Comparison of ENCODE assay signal across 10 cellular contexts in genomic region chr20:3901028-3901746, GRCh38. TPM values are rescaled to one million over a fixed set of nuclear protein-coding genes. Genes with fewer than 3 reads are reported as not detected.
DNase-seq lines count a peak whose midpoint lies in the region; ATAC-seq, FAIRE-seq and TF ChIP-seq lines count a peak whose summit lies in the region.
"Had no signal": no experiment of that assay in that cellular context is flagged by ENCODE, and none has a peak within 500 bp of the region (broad histone marks: within the 10 kb centered on the region; RNA-seq: fewer than 3 reads in every experiment).

No MANE protein-coding gene starts in this region.

- H3K4me2 ChIP-seq in BLaER1 treated with 17β-estradiol and CSF1 and Interleukin-3, amounts not matched to agents 10 nM and 100 nM: peak overlapping the region; percentile 60 to 97 (median 91)
- peak overlapping the region; percentile 26 for H3K4me2 ChIP-seq in GM12878 (ENCODE audit: control insufficient read depth, insufficient read depth)

- TF ChIP-seq EP300 in GM12878 (IDR thresholded peaks at IDR 0.05; ENCODE audit: borderline replicate concordance in 1 of 2, control insufficient read depth in 1 of 2, low read depth in 2 of 2, low read length in 2 of 2): no peak

- CTCF ChIA-PET in GM12878 (lab: Yijun Ruan, JAX): interaction anchor here (1.7 kb wide), 1 partner anchor 10 kb away, joined by 11 read pairs; no protein-coding TSS in a partner anchor

- ATAC-seq in GM12878: no peak
- ATAC-seq in naive thymus-derived CD8-positive, alpha-beta T cell: no peak
- ATAC-seq in HG02610 (IDR thresholded peaks at IDR 0.05; ENCODE audit: unreplicated experiment): no peak
- no peak for ATAC-seq in HG03045 (IDR thresholded peaks at IDR 0.05; ENCODE audit: unreplicated experiment)
- ATAC-seq: mucosa of descending colon had no signal

- RAD21 ChIA-PET in GM12878 (lab: Charles Lee; ENCODE audit: unreplicated experiment): interaction anchor here (2.9 kb wide), 1 partner anchor 10 kb away, joined by 14 read pairs; no protein-coding TSS in a partner anchor

- H3K4me3 Mint-ChIP-seq in naive thymus-derived CD8-positive, alpha-beta T cell: peak overlapping the region in 9 of 10 donors; percentile 1 to 74 (median 55)

- SMC1A ChIA-PET in GM12878 (lab: Charles Lee; ENCODE audit: uncharacterized antibody, unreplicated experiment): interaction anchor here (0.8 to 1.4 kb wide), 6 partner anchors 8 to 125 kb away, joined by 3 to 5 read pairs (median 4); no protein-coding TSS in a partner anchor

- intact Hi-C loops in GM12878 (cut with micrococcal nuclease; ENCODE audit: unreplicated experiment): no loop called here

- H3K36me3 ChIP-seq in BLaER1 treated with 17β-estradiol and CSF1 and Interleukin-3, amounts not matched to agents 10 nM and 100 nM: peaks cover 12 to 71% (median 30%) of the 10 kb centered on the region in 11 experiments; a peak in 20 of 22 replicates
- peaks cover 2 to 5% of the 10 kb centered on the region in 2 experiments; a peak in 2 of 4 replicates for H3K36me3 ChIP-seq in GM12878 (ENCODE audit: control insufficient read depth in 2 of 2, insufficient read depth in 2 of 2, low read length in 1 of 2)

- H3K36me3 Mint-ChIP-seq in naive thymus-derived CD8-positive, alpha-beta T cell: peaks cover 0 to 16% (median 2%) of the 10 kb centered on the region in 3 donors

- no peak for FAIRE-seq in GM12878 (lab: Jason Lieb, UNC)

- peaks cover 91% of the 10 kb centered on the region for H3K79me2 ChIP-seq in GM12878 (ENCODE audit: control insufficient read depth, insufficient read depth, low read length)

- peaks cover 52 to 97% (median 91%) of the 10 kb centered on the region in 10 experiments for H3K4me1 ChIP-seq in BLaER1 treated with 17β-estradiol and CSF1 and Interleukin-3, amounts not matched to agents 10 nM and 100 nM
- peaks cover 32% of the 10 kb centered on the region for H3K4me1 ChIP-seq in GM12878 (ENCODE audit: control insufficient read depth, insufficient read depth, low read length)

- H4K20me1 ChIP-seq in BLaER1 treated with 17β-estradiol and CSF1 and Interleukin-3, amounts not matched to agents 10 nM and 100 nM: peaks cover 32 to 100% (median 81%) of the 10 kb centered on the region in 11 experiments
- H4K20me1 ChIP-seq in GM12878 (ENCODE audit: control insufficient read depth, insufficient read depth): peaks cover 11% of the 10 kb centered on the region

- H3K27ac ChIP-seq in BLaER1 treated with 17β-estradiol and CSF1 and Interleukin-3, amounts not matched to agents 10 nM and 100 nM: peak overlapping the region; percentile 30 to 94 (median 86)
- H3K27ac ChIP-seq in GM12878 (ENCODE audit: control insufficient read depth, insufficient read depth): peak overlapping the region; percentile 31; the same call in 1 of the 2 replicates

- H3K4me3 ChIP-seq in BLaER1 treated with 17β-estradiol and CSF1 and Interleukin-3, amounts not matched to agents 10 nM and 100 nM: peak overlapping the region in 8 of 10 experiments; percentile 32 to 60 (median 48); a peak in 15 of 20 replicates
- peak overlapping the region; percentile 12 for H3K4me3 ChIP-seq in NB4 (ENCODE audit: low read depth, low read length)
- no peak overlapping the region for H3K4me3 ChIP-seq in GM12878
- H3K4me3 ChIP-seq: mucosa of descending colon had no signal

- no peak overlapping the region for H2AFZ ChIP-seq in GM12878 (ENCODE audit: control insufficient read depth, low read depth, low read length)

- no peaks in the 10 kb centered on the region for H3K27me3 Mint-ChIP-seq in naive thymus-derived CD8-positive, alpha-beta T cell

- in situ Hi-C loops in GM12878 (cut with MboI): no loop called here

- WGBS in GM12878 (ENCODE audit: insufficient coverage, insufficient replicate concordance, low lambda C conversion rate, missing lambda C conversion rate): 12% methylated on average over 3 of the region's 3 CpGs

- H3K9ac ChIP-seq in BLaER1 treated with 17β-estradiol and CSF1 and Interleukin-3, amounts not matched to agents 10 nM and 100 nM: peak overlapping the region; percentile 1 to 82 (median 73); a peak in 21 of 22 replicates
- no peak overlapping the region for H3K9ac ChIP-seq in GM12878 (ENCODE audit: control insufficient read depth, insufficient read depth, low read length)

- peak overlapping the region in 9 of 10 donors; percentile 27 to 89 (median 77) for H3K27ac Mint-ChIP-seq in naive thymus-derived CD8-positive, alpha-beta T cell

- no peak for TF ChIP-seq CTCF in NB4 (IDR thresholded peaks at IDR 0.05; ENCODE audit: low read depth, low read length)
- no peak for TF ChIP-seq CTCF in GM12878 (IDR thresholded peaks at IDR 0.05 in 2 of 3, conservative IDR thresholded peaks at IDR 0.05 in 1 of 3; ENCODE audit: control insufficient read depth in 2 of 3, extremely low read depth in 1 of 3, insufficient read depth in 1 of 3, low read depth in 3 of 3, low read length in 3 of 3)

- peaks cover 30 to 87% (median 76%) of the 10 kb centered on the region in 4 donors for H3K4me1 Mint-ChIP-seq in naive thymus-derived CD8-positive, alpha-beta T cell

- TF ChIP-seq POLR2A in NB4 (IDR thresholded peaks at IDR 0.05; ENCODE audit: extremely low read depth, insufficient read length) (no peak), GM12878 (IDR thresholded peaks at IDR 0.05; ENCODE audit: low read depth, low read length) (no peak)

- BruUV-seq in GM12878 (replicated peaks; lab: Mats Ljungman, UMichigan): no TSS peak

- H3K9me3 Mint-ChIP-seq in naive thymus-derived CD8-positive, alpha-beta T cell: no peaks in the 10 kb centered on the region

- no peaks in the 10 kb centered on the region for H3K9me3 ChIP-seq in BLaER1 treated with 17β-estradiol and CSF1 and Interleukin-3, amounts not matched to agents 10 nM and 100 nM (replicated peaks in 1 of 11)
- H3K9me3 ChIP-seq in GM12878 (replicated peaks; ENCODE audit: control insufficient read depth, insufficient read depth, low read length): no peaks in the 10 kb centered on the region
- H3K9me3 ChIP-seq: mucosa of descending colon had no signal

- DNase-seq in NB4 (ENCODE audit: low read depth): peak; percentile 58
- no peak for DNase-seq in GM12878 (ENCODE audit: low read depth, low spot score)
- DNase-seq in naive thymus-derived CD8-positive, alpha-beta T cell: no peak
- no peak for DNase-seq in activated CD4-positive, CD25-positive, alpha-beta regulatory T cell (lab: John Stamatoyannopoulos, UW)
- no peak for DNase-seq in SK-N-DZ (ENCODE audit: low spot score)
- DNase-seq: activated CD4-positive, alpha-beta T cell treated with anti-CD3 and anti-CD28 coated beads, Interleukin-2, amount 50 U/mL, for 4 hours; mucosa of descending colon had no signal

- no peak for TF ChIP-seq RAD21 in GM12878 (IDR thresholded peaks at IDR 0.05; ENCODE audit: insufficient read depth, low read depth, low read length)

- POLR2A ChIA-PET in GM12878 (lab: Charles Lee): interaction anchor here (0.9 to 3.8 kb wide), 3 partner anchors 9 to 91 kb away, joined by 3 to 24 read pairs (median 4); partner anchors contain the start of gene AP5S1
- POLR2A ChIA-PET in naive thymus-derived CD8-positive, alpha-beta T cell (lab: Charles Lee): interaction anchor here (1.0 kb wide), 1 partner anchor 9 kb away, joined by 4 read pairs; no protein-coding TSS in a partner anchor

- no peaks in the 10 kb centered on the region for H3K27me3 ChIP-seq in BLaER1 treated with 17β-estradiol and CSF1 and Interleukin-3, amounts not matched to agents 10 nM and 100 nM
- H3K27me3 ChIP-seq in GM12878 (replicated peaks in 1 of 2; ENCODE audit: control insufficient read depth in 2 of 2, insufficient read depth in 2 of 2, low read length in 1 of 2): no peaks in the 10 kb centered on the region

RNA-seq across cellular contexts. Expression of gene PANK2, which starts 12.0 kb away (rescaled TPM):
- 79.9 and 89.9 TPM in 2 replicates for total RNA-seq in GM12878 (2013; cell fraction: nucleolus; rRNA removed)
- 34.3 and 40.9 TPM in 2 replicates for total RNA-seq in GM12878 (2014; rRNA removed)
- total RNA-seq in GM12878 (2014; rRNA removed; fragmentation: Illumina TruSeq; extraction: Trizol): 38.5 and 41.1 TPM in 2 replicates
- total RNA-seq in GM12878 (2021): 37.7 and 39.6 TPM in 2 replicates
- 22.3 TPM for polyA plus RNA-seq in GM12878 (2011; ENCODE audit: low read depth)
- 31.7 and 45.1 TPM in 2 replicates for polyA plus RNA-seq in GM12878 (2011; rRNA removed)
- 15.7 and 17.9 TPM in 2 replicates for polyA plus RNA-seq in GM12878 (2011; cell fraction: cytosol; rRNA removed)
- 28.5 and 34.2 TPM in 2 replicates for polyA plus RNA-seq in GM12878 (2011; cell fraction: nucleus; rRNA removed)
- 31.7 and 32.9 TPM in 2 replicates for polyA plus RNA-seq in GM12878 (2012)
- 32.4 and 43.6 TPM in 2 replicates for polyA plus RNA-seq in GM12878 (2014; fragmentation: Illumina TruSeq; extraction: Trizol)
- 10 to 100 TPM; 13.2 to 16.3 TPM for polyA plus RNA-seq in GM12878 (2014; fragmentation: Nextera tagmentation; extraction: Ambion mirVana)
- 24.9 and 28.3 TPM in 2 replicates for polyA plus RNA-seq in GM12878 (2014; rRNA removed)
- 10 to 100 TPM; 39.5 to 43.4 TPM for polyA plus RNA-seq in GM12878 (2016; fragmentation: Nextera tagmentation; extraction: Ambion mirVana)
- polyA minus RNA-seq in GM12878 (2011; rRNA and poly(A)+ RNA removed): 29.7 and 47.0 TPM in 2 replicates
- polyA minus RNA-seq in GM12878 (2011; cell fraction: cytosol; rRNA and poly(A)+ RNA removed): 11.1 and 13.6 TPM in 2 replicates
- 24.1 and 40.4 TPM in 2 replicates for polyA minus RNA-seq in GM12878 (2011; cell fraction: nucleus; rRNA and poly(A)+ RNA removed)
- 10 to 100 TPM; 66.6 to 72.5 TPM for total RNA-seq in naive thymus-derived CD8-positive, alpha-beta T cell
- polyA plus RNA-seq in naive thymus-derived CD8-positive, alpha-beta T cell: 10 to 100 TPM; 32.9 to 36.8 (median 36.8) TPM
- polyA plus RNA-seq in SK-N-DZ (2014; cell fraction: cytosol; rRNA removed): 58.4 and 72.3 TPM in 2 replicates
- 42.2 and 45.7 TPM in 2 replicates for polyA plus RNA-seq in SK-N-DZ (2014; cell fraction: nucleus; rRNA removed)

RNA-seq across cellular contexts. Expression of gene MAVS, which starts 54.6 kb away (rescaled TPM):
- total RNA-seq in GM12878 (2013; cell fraction: nucleolus; rRNA removed): 34.6 and 35.3 TPM in 2 replicates
- total RNA-seq in GM12878 (2014; rRNA removed): 15.2 and 16.2 TPM in 2 replicates
- total RNA-seq in GM12878 (2014; rRNA removed; fragmentation: Illumina TruSeq; extraction: Trizol): 10.9 and 11.7 TPM in 2 replicates
- 23.5 and 25.2 TPM in 2 replicates for total RNA-seq in GM12878 (2021)
- polyA plus RNA-seq in GM12878 (2011; ENCODE audit: low read depth): 8.8 TPM
- polyA plus RNA-seq in GM12878 (2011; rRNA removed): 7.6 and 10.0 TPM in 2 replicates
- polyA plus RNA-seq in GM12878 (2011; cell fraction: cytosol; rRNA removed): 8.8 and 9.1 TPM in 2 replicates
- 18.0 and 21.1 TPM in 2 replicates for polyA plus RNA-seq in GM12878 (2011; cell fraction: nucleus; rRNA removed)
- polyA plus RNA-seq in GM12878 (2012): 10.8 and 12.3 TPM in 2 replicates
- 14.5 and 15.6 TPM in 2 replicates for polyA plus RNA-seq in GM12878 (2014; fragmentation: Illumina TruSeq; extraction: Trizol)
- 1 to 10 TPM; 1.6 to 2.0 TPM for polyA plus RNA-seq in GM12878 (2014; fragmentation: Nextera tagmentation; extraction: Ambion mirVana)
- 17.5 and 18.7 TPM in 2 replicates for polyA plus RNA-seq in GM12878 (2014; rRNA removed)
- polyA plus RNA-seq in GM12878 (2016; fragmentation: Nextera tagmentation; extraction: Ambion mirVana): 10 to 100 TPM; 12.4 to 12.9 TPM
- polyA minus RNA-seq in GM12878 (2011; rRNA and poly(A)+ RNA removed): 14.5 and 18.8 TPM in 2 replicates
- 6.0 and 7.2 TPM in 2 replicates for polyA minus RNA-seq in GM12878 (2011; cell fraction: cytosol; rRNA and poly(A)+ RNA removed)
- polyA minus RNA-seq in GM12878 (2011; cell fraction: nucleus; rRNA and poly(A)+ RNA removed): 6.5 and 13.4 TPM in 2 replicates
- total RNA-seq in naive thymus-derived CD8-positive, alpha-beta T cell: 10 to 100 TPM; 41.9 to 45.7 TPM
- 1 to 10 TPM; 2.2 to 8.5 (median 3.3) TPM for polyA plus RNA-seq in naive thymus-derived CD8-positive, alpha-beta T cell
- polyA plus RNA-seq in SK-N-DZ (2014; cell fraction: cytosol; rRNA removed): 12.4 and 15.5 TPM in 2 replicates
- polyA plus RNA-seq in SK-N-DZ (2014; cell fraction: nucleus; rRNA removed): 12.2 and 18.1 TPM in 2 replicates
